Comparison of ENCODE assay signal across 9 cellular contexts in the genomic region with DNA sequence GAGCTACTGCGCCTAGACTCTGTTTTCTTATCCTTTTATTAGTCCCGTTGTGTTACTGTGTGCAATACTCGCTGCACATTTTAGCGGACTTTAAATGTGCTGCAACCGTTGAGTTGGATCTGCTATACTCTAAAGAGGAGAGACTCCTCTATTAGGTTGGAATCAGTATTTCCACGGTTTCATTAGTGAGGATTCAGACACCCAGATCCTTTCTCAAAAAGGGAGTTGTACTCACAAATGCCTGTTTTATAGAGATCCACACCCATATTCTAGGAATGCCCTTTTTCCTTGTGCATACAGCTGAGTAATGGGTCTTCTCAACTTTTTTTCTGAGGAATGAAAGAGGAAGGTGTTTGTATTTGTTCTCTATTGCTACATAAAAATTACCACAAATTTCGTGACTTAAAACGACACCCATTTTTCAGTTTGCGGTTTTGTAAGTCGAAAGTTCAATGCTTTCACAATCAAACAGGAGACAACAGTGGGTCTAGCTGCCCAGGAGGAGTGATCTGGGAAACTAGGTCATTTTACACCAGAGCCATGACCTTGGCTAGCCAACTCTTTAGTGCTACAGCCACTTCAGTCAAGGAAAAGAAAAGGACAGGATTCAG. TPM values are rescaled to one million over a fixed set of nuclear protein-coding genes. Genes with fewer than 3 reads are reported as not detected.
DNase-seq lines count a peak whose midpoint lies in the region; ATAC-seq and TF ChIP-seq lines count a peak whose summit lies in the region.
"Had no signal": no experiment of that assay in that cellular context is flagged by ENCODE, and none has a peak within 500 bp of the region (broad histone marks: within the 10 kb centered on the region; RNA-seq: fewer than 3 reads in every experiment).

No MANE protein-coding gene starts in this region.

- DNase-seq in RPMI8226 (peak; percentile 39), psoas muscle (no peak), endothelial cell (ENCODE audit: low spot score) (no peak), prostate gland (ENCODE audit: low spot score) (no peak), anterior cingulate cortex (lab: John Stamatoyannopoulos, UW) (no peak)
- DNase-seq in CD8-positive, alpha-beta memory T cell = no peak
- DNase-seq: activated T-cell treated with anti-CD3 and anti-CD28 coated beads for 4 hours had no signal

- POLR2A ChIA-PET in CD8-positive, alpha-beta memory T cell (lab: Charles Lee) = no interaction called here

- no peaks in the 10 kb centered on the region for H3K4me1 Mint-ChIP-seq in CD8-positive, alpha-beta memory T cell
- no peaks in the 10 kb centered on the region for H3K4me1 Mint-ChIP-seq in endothelial cell (ENCODE audit: unreplicated experiment)

- H3K27me3 ChIP-seq in psoas muscle (ENCODE audit: insufficient read depth in 3 of 3, low read length in 2 of 3) (no peaks in the 10 kb centered on the region), prostate gland (replicated peaks; ENCODE audit: insufficient read depth) (no peaks in the 10 kb centered on the region)
- no peaks in the 10 kb centered on the region for H3K27me3 ChIP-seq in CD8-positive, alpha-beta memory T cell (ENCODE audit: insufficient read depth, low read length, poor library complexity, severe bottlenecking)

- intact Hi-C loops in psoas muscle (cut with DNase I) = no loop called here
- intact Hi-C loops in prostate gland (cut with DNase I) = no loop called here

- ATAC-seq in GM18909 (IDR thresholded peaks at IDR 0.05; ENCODE audit: poor library complexity, unreplicated experiment) (peak; percentile 81), HG03064 (IDR thresholded peaks at IDR 0.05; ENCODE audit: low read depth, unreplicated experiment) (peak; percentile 72), psoas muscle (peak in 3 of 4 donors; percentile 55 to 72 (median 58))

- H3K27me3 Mint-ChIP-seq in CD8-positive, alpha-beta memory T cell = peaks cover 7 to 52% of the 10 kb centered on the region in 2 donors
- peaks cover 3% of the 10 kb centered on the region for H3K27me3 Mint-ChIP-seq in endothelial cell (ENCODE audit: unreplicated experiment)

- H3K27ac ChIP-seq in psoas muscle = no peak overlapping the region
- no peak overlapping the region for H3K27ac ChIP-seq in CD8-positive, alpha-beta memory T cell (ENCODE audit: low read depth, low read length)
- H3K27ac ChIP-seq in prostate gland = no peak overlapping the region

- peaks cover 0 to 2% (median 0%) of the 10 kb centered on the region in 3 donors for H3K36me3 Mint-ChIP-seq in CD8-positive, alpha-beta memory T cell
- no peaks in the 10 kb centered on the region for H3K36me3 Mint-ChIP-seq in endothelial cell (ENCODE audit: low read depth, unreplicated experiment)

- 84 to 92% (median 85%) methylated on average over 10 of the region's 10 CpGs for WGBS in psoas muscle, 3 donors
- WGBS in prostate gland = 86% methylated on average over 10 of the region's 10 CpGs

- peaks cover 0 to 3% (median 0%) of the 10 kb centered on the region in 5 donors for H3K9me3 Mint-ChIP-seq in CD8-positive, alpha-beta memory T cell
- no peaks in the 10 kb centered on the region for H3K9me3 Mint-ChIP-seq in endothelial cell (ENCODE audit: unreplicated experiment)

- no peaks in the 10 kb centered on the region for H3K4me1 ChIP-seq in psoas muscle
- H3K4me1 ChIP-seq in CD8-positive, alpha-beta memory T cell (ENCODE audit: insufficient read depth, low read length) = no peaks in the 10 kb centered on the region
- H3K4me1 ChIP-seq in prostate gland (replicated peaks) = no peaks in the 10 kb centered on the region

- no peaks in the 10 kb centered on the region for H3K9me3 ChIP-seq in psoas muscle
- no peaks in the 10 kb centered on the region for H3K9me3 ChIP-seq in CD8-positive, alpha-beta memory T cell (ENCODE audit: low read length)
- no peaks in the 10 kb centered on the region for H3K9me3 ChIP-seq in prostate gland

- no peaks in the 10 kb centered on the region for H3K36me3 ChIP-seq in psoas muscle (ENCODE audit: insufficient read depth in 1 of 2, low read depth in 1 of 2)
- H3K36me3 ChIP-seq in CD8-positive, alpha-beta memory T cell (ENCODE audit: insufficient read depth, low read length) = no peaks in the 10 kb centered on the region
- no peaks in the 10 kb centered on the region for H3K36me3 ChIP-seq in prostate gland

- CTCF ChIA-PET in CD8-positive, alpha-beta memory T cell (lab: Charles Lee) = no interaction called here

- no peak overlapping the region for H3K27ac Mint-ChIP-seq in CD8-positive, alpha-beta memory T cell
- no peak overlapping the region for H3K27ac Mint-ChIP-seq in endothelial cell (ENCODE audit: unreplicated experiment)

- no peak for TF ChIP-seq POLR2A in prostate gland (IDR thresholded peaks at IDR 0.05)

- no peak overlapping the region for H3K4me3 Mint-ChIP-seq in CD8-positive, alpha-beta memory T cell
- no peak overlapping the region for H3K4me3 Mint-ChIP-seq in endothelial cell (ENCODE audit: unreplicated experiment)

- TF ChIP-seq CTCF in psoas muscle (IDR thresholded peaks at IDR 0.05) = no peak
- no peak for TF ChIP-seq CTCF in endothelial cell (IDR thresholded peaks at IDR 0.05; ENCODE audit: unreplicated experiment)
- TF ChIP-seq CTCF in prostate gland (IDR thresholded peaks at IDR 0.05) = no peak

- H3K4me3 ChIP-seq in psoas muscle (no peak overlapping the region), prostate gland (no peak overlapping the region)
- no peak overlapping the region for H3K4me3 ChIP-seq in CD8-positive, alpha-beta memory T cell (ENCODE audit: low read length)

RNA-seq across cellular contexts. Expression of a gene that starts 52.8 kb away (rescaled TPM):
- total RNA-seq in psoas muscle (10 to 100 TPM in 2 of 4 donors, 1 to 10 TPM in 2; 7.0 to 18.9 (median 9.8) TPM), endothelial cell (ENCODE audit: unreplicated experiment) (69.7 TPM), prostate gland (10 to 100 TPM; 22.2 to 27.1 TPM)
- 1 to 10 TPM; 3.3 to 6.3 (median 4.0) TPM for polyA plus RNA-seq in psoas muscle
- total RNA-seq in CD8-positive, alpha-beta memory T cell = 1 to 10 TPM; 7.8 to 8.3 TPM
- polyA plus RNA-seq in CD8-positive, alpha-beta memory T cell = 14.9 TPM
